Comparison of ENCODE assay signal across 8 cellular contexts in the genomic region with DNA sequence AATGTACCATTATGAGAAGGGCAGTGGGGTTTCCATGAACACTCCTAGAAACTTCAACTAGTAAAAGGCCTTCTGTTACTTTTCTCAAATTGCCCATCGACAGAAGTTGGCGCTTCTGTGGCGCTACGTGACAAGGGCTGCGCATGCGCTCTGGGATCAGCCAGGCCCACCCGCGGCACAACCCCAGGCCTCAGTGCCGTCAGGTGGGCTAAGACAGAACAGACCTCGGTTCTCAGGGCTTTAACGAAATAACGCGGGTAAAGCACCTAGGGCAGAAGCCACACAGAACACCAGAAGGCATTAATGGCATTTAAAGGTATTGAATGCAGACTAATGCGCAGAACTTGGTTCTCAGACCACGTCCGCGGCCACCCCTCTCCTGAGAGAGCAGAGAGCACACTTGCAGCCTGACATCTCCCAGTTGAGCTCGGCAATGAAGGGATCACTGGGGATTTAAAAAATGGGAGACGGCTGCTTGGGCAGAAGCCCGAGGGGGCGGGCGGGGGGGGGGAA.
A peak's percentile ranks its signal among the peaks of the same experiment; 100 is the strongest.
DNase-seq lines count a peak whose midpoint lies in the region; ATAC-seq and TF ChIP-seq lines count a peak whose summit lies in the region.

No MANE protein-coding gene starts in this region.

- H3K4me1 Mint-ChIP-seq in CD8-positive, alpha-beta memory T cell, result peaks cover 12 to 14% (median 14%) of the 10 kb centered on the region in 3 donors
- peaks cover 4% of the 10 kb centered on the region for H3K4me1 Mint-ChIP-seq in activated naive CD4-positive, alpha-beta T cell treated with anti-CD3 and anti-CD28 coated beads for 36 hours (ENCODE audit: low read depth)

- H3K4me1 ChIP-seq in CD8-positive, alpha-beta memory T cell (ENCODE audit: insufficient read depth, low read length), result peaks cover 10% of the 10 kb centered on the region
- no peaks in the 10 kb centered on the region; the same call in 1 of the 2 replicates for H3K4me1 ChIP-seq in HUES64 (ENCODE audit: insufficient read depth, low read length)
- H3K4me1 ChIP-seq in neutrophil (ENCODE audit: control insufficient read depth in 1 of 2, insufficient read depth in 1 of 2, low read depth in 1 of 2, low read length in 1 of 2), result peaks cover 17 to 18% of the 10 kb centered on the region in 2 experiments

- TF ChIP-seq CTCF in RWPE1 (conservative IDR thresholded peaks at IDR 0.05; ENCODE audit: low read depth), result no peak
- no peak for TF ChIP-seq CTCF in neutrophil (IDR thresholded peaks at IDR 0.05)

- H3K9me3 ChIP-seq in CD8-positive, alpha-beta memory T cell (ENCODE audit: low read length), result no peaks in the 10 kb centered on the region
- H3K9me3 ChIP-seq in HUES64 (ENCODE audit: insufficient read depth, low read depth, low read length) (no peaks in the 10 kb centered on the region), neutrophil (no peaks in the 10 kb centered on the region)

- POLR2A ChIA-PET in CD8-positive, alpha-beta memory T cell (lab: Charles Lee), result interaction anchor here (0.8 to 1.5 kb wide), 4 partner anchors 9 to 569 kb away, joined by 3 to 11 read pairs (median 4); a partner anchor contains a TSS
- POLR2A ChIA-PET in RWPE1 (lab: Yijun Ruan, JAX; ENCODE audit: low non-redundant PET), result interaction anchor here (0.6 kb wide), 1 partner anchor 692 kb away, joined by 3 read pairs; no protein-coding TSS in a partner anchor

- peak; percentile 61 to 89 (median 79) for DNase-seq in CD8-positive, alpha-beta memory T cell
- peak; percentile 49 for DNase-seq in RWPE1 (ENCODE audit: low spot score)
- peak; percentile 80 for DNase-seq in activated naive CD4-positive, alpha-beta T cell treated with anti-CD3 and anti-CD28 coated beads for 36 hours
- DNase-seq in germinal center (ENCODE audit: low spot score), result peak; percentile 85
- peak; percentile 90 for DNase-seq in superior temporal gyrus (ENCODE audit: extremely low spot score)

- peaks cover 0 to 6% (median 5%) of the 10 kb centered on the region in 5 donors for H3K9me3 Mint-ChIP-seq in CD8-positive, alpha-beta memory T cell
- no peaks in the 10 kb centered on the region for H3K9me3 Mint-ChIP-seq in activated naive CD4-positive, alpha-beta T cell treated with anti-CD3 and anti-CD28 coated beads for 36 hours

- peak overlapping the region; percentile 87 to 97 (median 92) for H3K4me3 Mint-ChIP-seq in CD8-positive, alpha-beta memory T cell
- H3K4me3 Mint-ChIP-seq in activated naive CD4-positive, alpha-beta T cell treated with anti-CD3 and anti-CD28 coated beads for 36 hours, result peak overlapping the region; percentile 93

- H3K27me3 Mint-ChIP-seq in CD8-positive, alpha-beta memory T cell, result peaks cover 4 to 14% of the 10 kb centered on the region in 2 donors
- H3K27me3 Mint-ChIP-seq in activated naive CD4-positive, alpha-beta T cell treated with anti-CD3 and anti-CD28 coated beads for 36 hours (ENCODE audit: low read depth), result peaks cover 5% of the 10 kb centered on the region

- no peaks in the 10 kb centered on the region for H3K36me3 ChIP-seq in CD8-positive, alpha-beta memory T cell (ENCODE audit: insufficient read depth, low read length)
- H3K36me3 ChIP-seq in HUES64 (ENCODE audit: insufficient read depth, low read length) (no peaks in the 10 kb centered on the region), neutrophil (no peaks in the 10 kb centered on the region)

- 5% methylated on average over 22 of the region's 22 CpGs for WGBS in HUES64

- intact Hi-C loops in activated naive CD4-positive, alpha-beta T cell treated with anti-CD3 and anti-CD28 coated beads for 36 hours (cut with micrococcal nuclease), result loop anchor here (1.0 to 10.0 kb wide), 9 partner anchors 17 to 841 kb away; a partner anchor contains a TSS

- peak; percentile 18 for ATAC-seq in GM21423 (IDR thresholded peaks at IDR 0.05; ENCODE audit: unreplicated experiment)

- H3K9ac ChIP-seq in HUES64 (ENCODE audit: low read depth, low read length), result peak overlapping the region; percentile 62

- CTCF ChIA-PET in CD8-positive, alpha-beta memory T cell (lab: Charles Lee), result interaction anchor here (0.7 to 2.2 kb wide), 3 partner anchors 16 to 25 kb away, joined by 4 to 13 read pairs (median 4); no protein-coding TSS in a partner anchor
- CTCF ChIA-PET in RWPE1 (lab: Yijun Ruan, JAX), result interaction anchor here (0.6 to 0.7 kb wide), 3 partner anchors 22 to 1764 kb away, joined by 3 read pairs; no protein-coding TSS in a partner anchor
- CTCF ChIA-PET in activated naive CD4-positive, alpha-beta T cell treated with anti-CD3 and anti-CD28 coated beads for 36 hours (lab: Charles Lee), result interaction anchor here (0.6 to 2.5 kb wide), 2 partner anchors 16 to 101 kb away, joined by 3 to 15 read pairs; no protein-coding TSS in a partner anchor

- H3K27ac Mint-ChIP-seq in CD8-positive, alpha-beta memory T cell, result peak overlapping the region; percentile 80 to 99 (median 98)
- peak overlapping the region; percentile 99 for H3K27ac Mint-ChIP-seq in activated naive CD4-positive, alpha-beta T cell treated with anti-CD3 and anti-CD28 coated beads for 36 hours

- no peaks in the 10 kb centered on the region for H3K27me3 ChIP-seq in CD8-positive, alpha-beta memory T cell (ENCODE audit: insufficient read depth, low read length, poor library complexity, severe bottlenecking)
- H3K27me3 ChIP-seq in HUES64 (ENCODE audit: insufficient read depth, low read length) (peaks cover 6% of the 10 kb centered on the region; the same call in 1 of the 2 replicates), neutrophil (no peaks in the 10 kb centered on the region)

- peaks cover 0 to 12% (median 0%) of the 10 kb centered on the region in 3 donors for H3K36me3 Mint-ChIP-seq in CD8-positive, alpha-beta memory T cell
- peaks cover 5% of the 10 kb centered on the region for H3K36me3 Mint-ChIP-seq in activated naive CD4-positive, alpha-beta T cell treated with anti-CD3 and anti-CD28 coated beads for 36 hours (ENCODE audit: low read depth)

- peak overlapping the region; percentile 98 for H3K4me3 ChIP-seq in CD8-positive, alpha-beta memory T cell (ENCODE audit: low read length)
- peak overlapping the region; percentile 84 for H3K4me3 ChIP-seq in HUES64 (ENCODE audit: low read length)
- peak overlapping the region; percentile 55 to 69 for H3K4me3 ChIP-seq in neutrophil (ENCODE audit: low read depth in 1 of 2, low read length in 1 of 2)

- peak overlapping the region; percentile 74 for H3K27ac ChIP-seq in CD8-positive, alpha-beta memory T cell (ENCODE audit: low read depth, low read length)
- H3K27ac ChIP-seq in HUES64 (ENCODE audit: low read depth, low read length) (no peak overlapping the region), RWPE1 (peak overlapping the region; percentile 95), neutrophil (no peak overlapping the region)

Comparison
In these comparisons a context has a peak if more than half of its experiments do, and no peak if none do; other contexts are left out.
1. H3K27ac ChIP-seq: peak in CD8-positive, alpha-beta memory T cell (single experiment) and RWPE1 (single experiment); none in HUES64 (single experiment) and neutrophil (single experiment).
2. Peak in every context shown above with its lines, with median percentiles within 50 percentile points of each other: DNase-seq and H3K4me3 ChIP-seq.